Comparison of ENCODE assay signal across 8 cellular contexts in genomic region chr10:31318382-31318853, GRCh38. TPM values are rescaled to one million over a fixed set of nuclear protein-coding genes. Genes with fewer than 3 reads are reported as not detected.
DNase-seq lines count a peak whose midpoint lies in the region; ATAC-seq and TF ChIP-seq lines count a peak whose summit lies in the region.

No MANE protein-coding gene starts in this region.

- no peaks in the 10 kb centered on the region for H3K9me3 Mint-ChIP-seq in CD8-positive, alpha-beta T cell
- H3K9me3 Mint-ChIP-seq in activated naive CD8-positive, alpha-beta T cell treated with anti-CD3 and anti-CD28 coated beads for 36 hours = no peaks in the 10 kb centered on the region
- H3K9me3 Mint-ChIP-seq in progenitor cell of endocrine pancreas (ENCODE audit: low read depth) = no peaks in the 10 kb centered on the region

- POLR2A ChIA-PET in CD8-positive, alpha-beta T cell (lab: Charles Lee) = interaction anchor here (1.0 to 1.9 kb wide), 4 partner anchors 185 to 534 kb away, joined by 4 to 7 read pairs (median 4); partner anchors contain the start of gene ZNF438

- peak in 1 of 2 donors; percentile 22 for TF ChIP-seq POLR2A in heart left ventricle (IDR thresholded peaks at IDR 0.05)

- CTCF ChIA-PET in CD8-positive, alpha-beta T cell (lab: Charles Lee) = no interaction called here

- H3K4me1 ChIP-seq in CD8-positive, alpha-beta T cell (ENCODE audit: insufficient read depth, low read length) = peaks cover 23% of the 10 kb centered on the region
- peaks cover 18% of the 10 kb centered on the region for H3K4me1 ChIP-seq in SJCRH30
- H3K4me1 ChIP-seq in heart left ventricle = peaks cover 0 to 40% (median 16%) of the 10 kb centered on the region in 12 donors

- no peaks in the 10 kb centered on the region for H3K27me3 Mint-ChIP-seq in CD8-positive, alpha-beta T cell (ENCODE audit: low read depth)
- no peaks in the 10 kb centered on the region for H3K27me3 Mint-ChIP-seq in activated naive CD8-positive, alpha-beta T cell treated with anti-CD3 and anti-CD28 coated beads for 36 hours
- H3K27me3 Mint-ChIP-seq in progenitor cell of endocrine pancreas = peaks cover 46% of the 10 kb centered on the region

- no peaks in the 10 kb centered on the region for H3K27me3 ChIP-seq in CD8-positive, alpha-beta T cell (ENCODE audit: insufficient read depth, low read length)
- H3K27me3 ChIP-seq in SJCRH30 (no peaks in the 10 kb centered on the region), heart left ventricle (no peaks in the 10 kb centered on the region)

- 0 to 4% (median 1%) methylated on average over 11 to 32 of the region's 32 CpGs for WGBS in heart left ventricle, 4 donors

- H3K4me3 Mint-ChIP-seq in CD8-positive, alpha-beta T cell = peak overlapping the region; percentile 100
- peak overlapping the region; percentile 99 for H3K4me3 Mint-ChIP-seq in activated naive CD8-positive, alpha-beta T cell treated with anti-CD3 and anti-CD28 coated beads for 36 hours
- H3K4me3 Mint-ChIP-seq in progenitor cell of endocrine pancreas (ENCODE audit: low read depth) = peak overlapping the region; percentile 94

- peak overlapping the region; percentile 90 for H3K27ac ChIP-seq in CD8-positive, alpha-beta T cell (ENCODE audit: low read depth, low read length)
- H3K27ac ChIP-seq in SJCRH30 (peak overlapping the region; percentile 78), heart left ventricle (peak overlapping the region; percentile 91 to 99 (median 98))

- H3K36me3 ChIP-seq in CD8-positive, alpha-beta T cell (ENCODE audit: insufficient read depth, low read length) = no peaks in the 10 kb centered on the region
- H3K36me3 ChIP-seq in SJCRH30 (no peaks in the 10 kb centered on the region), heart left ventricle (no peaks in the 10 kb centered on the region)

- no peak for TF ChIP-seq CTCF in CD8-positive, alpha-beta T cell (IDR thresholded peaks at IDR 0.05)
- TF ChIP-seq CTCF in heart left ventricle (IDR thresholded peaks at IDR 0.05) (no peak), progenitor cell of endocrine pancreas (IDR thresholded peaks at IDR 0.05; ENCODE audit: unreplicated experiment) (no peak)

- DNase-seq in CD8-positive, alpha-beta T cell = peak in 4 of 7 experiments; percentile 32 to 78 (median 68)
- DNase-seq in SJCRH30 = peak; percentile 44 to 63
- peak; percentile 64 for DNase-seq in activated naive CD8-positive, alpha-beta T cell treated with anti-CD3 and anti-CD28 coated beads for 36 hours
- DNase-seq in heart left ventricle = peak; percentile 69 to 79 (median 70)
- DNase-seq in progenitor cell of endocrine pancreas (ENCODE audit: low spot score, unreplicated experiment) = no peak
- no peak for DNase-seq in OCI-M1 (lab: John Stamatoyannopoulos, UW)

- peaks cover 35% of the 10 kb centered on the region for H3K4me1 Mint-ChIP-seq in CD8-positive, alpha-beta T cell (ENCODE audit: low read depth)
- H3K4me1 Mint-ChIP-seq in activated naive CD8-positive, alpha-beta T cell treated with anti-CD3 and anti-CD28 coated beads for 36 hours = peaks cover 30% of the 10 kb centered on the region
- peaks cover 11% of the 10 kb centered on the region for H3K4me1 Mint-ChIP-seq in progenitor cell of endocrine pancreas (ENCODE audit: low read depth)

- H3K36me3 Mint-ChIP-seq in CD8-positive, alpha-beta T cell = peaks cover 14% of the 10 kb centered on the region
- peaks cover 14% of the 10 kb centered on the region for H3K36me3 Mint-ChIP-seq in activated naive CD8-positive, alpha-beta T cell treated with anti-CD3 and anti-CD28 coated beads for 36 hours
- no peaks in the 10 kb centered on the region for H3K36me3 Mint-ChIP-seq in progenitor cell of endocrine pancreas (ENCODE audit: insufficient read depth)

- peak overlapping the region; percentile 100 for H3K27ac Mint-ChIP-seq in CD8-positive, alpha-beta T cell
- H3K27ac Mint-ChIP-seq in activated naive CD8-positive, alpha-beta T cell treated with anti-CD3 and anti-CD28 coated beads for 36 hours = peak overlapping the region; percentile 98
- H3K27ac Mint-ChIP-seq in progenitor cell of endocrine pancreas = no peak overlapping the region

- ATAC-seq in CD8-positive, alpha-beta T cell = peak; percentile 42
- ATAC-seq in GM19328 (IDR thresholded peaks at IDR 0.05; ENCODE audit: unreplicated experiment) (peak; percentile 61), HG03439 (IDR thresholded peaks at IDR 0.05; ENCODE audit: unreplicated experiment) (peak; percentile 64), heart left ventricle (peak; percentile 27 to 75 (median 67))

- H3K9me3 ChIP-seq in CD8-positive, alpha-beta T cell (ENCODE audit: low read length) = no peaks in the 10 kb centered on the region
- H3K9me3 ChIP-seq in SJCRH30 (replicated peaks) = no peaks in the 10 kb centered on the region
- H3K9me3 ChIP-seq in heart left ventricle = no peaks in the 10 kb centered on the region

- peak overlapping the region; percentile 94 for H3K4me3 ChIP-seq in CD8-positive, alpha-beta T cell (ENCODE audit: low read depth, low read length)
- H3K4me3 ChIP-seq in SJCRH30 = peak overlapping the region; percentile 95
- peak overlapping the region; percentile 66 to 96 (median 90) for H3K4me3 ChIP-seq in heart left ventricle

- intact Hi-C loops in CD8-positive, alpha-beta T cell (cut with DNase I, micrococcal nuclease) = loop anchor here (2.0 to 10.0 kb wide), 8 partner anchors 34 to 616 kb away; partner anchors contain the start of gene ARHGAP12 (in 2 of the 2)
- intact Hi-C loops in heart left ventricle (cut with DNase I) = loop anchor here (1.0 to 10.0 kb wide), 18 partner anchors 146 to 564 kb away; partner anchors contain the start of gene ZNF438 (in 4 of the 10)

RNA-seq across cellular contexts. Expression of gene ZEB1, which starts 0.6 kb away (rescaled TPM):
- 100 to 1,000 TPM; 145 to 153 TPM for total RNA-seq in CD8-positive, alpha-beta T cell
- total RNA-seq in SJCRH30 (2014; rRNA removed; shearing (Covaris generic)) = 61.2 and 77.9 TPM in 2 replicates
- 10 to 100 TPM; 23.5 to 27.8 TPM for total RNA-seq in activated naive CD8-positive, alpha-beta T cell treated with anti-CD3 and anti-CD28 coated beads for 36 hours
- 100 to 1,000 TPM in 3 of 9 donors, 10 to 100 TPM in 6; 74.0 to 135 (median 95.9) TPM for total RNA-seq in heart left ventricle
- polyA plus RNA-seq in heart left ventricle = 10 to 100 TPM; 15.4 to 19.4 TPM
- total RNA-seq in progenitor cell of endocrine pancreas = 1.2 and 1.7 TPM in 2 replicates

Comparison
In these comparisons a context has a peak if more than half of its experiments do, and no peak if none do; other contexts are left out.
1. DNase-seq: peak in CD8-positive, alpha-beta T cell (4 of 7), SJCRH30 (2 of 2), activated naive CD8-positive, alpha-beta T cell treated with anti-CD3 and anti-CD28 coated beads for 36 hours (single experiment) and heart left ventricle (5 of 5); none in progenitor cell of endocrine pancreas (single experiment) and OCI-M1 (single experiment).
2. Peak in every context shown above with its lines, with median percentiles within 50 percentile points of each other: ATAC-seq, H3K27ac ChIP-seq, H3K4me3 ChIP-seq and H3K4me3 Mint-ChIP-seq.